1 cellular context compared by ENCODE assay signal in genomic region chr7:128946936-128947830, GRCh38.
A peak's percentile ranks its signal among the peaks of the same experiment; 100 is the strongest.
TF ChIP-seq lines count a peak whose summit lies in the region.

No MANE protein-coding gene starts in this region.

TF ChIP-seq in GM12878, 131 proteins besides CTCF, POLR2A, EP300 and RAD21 (continued from another document):
- TF ChIP-seq ATF2 (IDR thresholded peaks at IDR 0.05; ENCODE audit: low read length) (no peak), POLR2AphosphoS5 (IDR thresholded peaks at IDR 0.05; ENCODE audit: low read length) (peak; percentile 1; the same call in 1 of the 2 replicates), EGR1 (IDR thresholded peaks at IDR 0.05; ENCODE audit: borderline replicate concordance in 1 of 2, low read depth in 2 of 2, low read length in 2 of 2) (0 out of 3 replicates have a peak, but pooled peaks of 1 of the 2 experiments have one; percentile 6), POU2F2 (IDR thresholded peaks at IDR 0.05; ENCODE audit: borderline replicate concordance, low read depth, low read length) (no peak), SMC3 (IDR thresholded peaks at IDR 0.05; ENCODE audit: borderline replicate concordance, low read length) (peak; percentile 8; the same call in 1 of the 2 replicates)
